Comparison of ENCODE assay signal across 1 cellular context in the genomic region with DNA sequence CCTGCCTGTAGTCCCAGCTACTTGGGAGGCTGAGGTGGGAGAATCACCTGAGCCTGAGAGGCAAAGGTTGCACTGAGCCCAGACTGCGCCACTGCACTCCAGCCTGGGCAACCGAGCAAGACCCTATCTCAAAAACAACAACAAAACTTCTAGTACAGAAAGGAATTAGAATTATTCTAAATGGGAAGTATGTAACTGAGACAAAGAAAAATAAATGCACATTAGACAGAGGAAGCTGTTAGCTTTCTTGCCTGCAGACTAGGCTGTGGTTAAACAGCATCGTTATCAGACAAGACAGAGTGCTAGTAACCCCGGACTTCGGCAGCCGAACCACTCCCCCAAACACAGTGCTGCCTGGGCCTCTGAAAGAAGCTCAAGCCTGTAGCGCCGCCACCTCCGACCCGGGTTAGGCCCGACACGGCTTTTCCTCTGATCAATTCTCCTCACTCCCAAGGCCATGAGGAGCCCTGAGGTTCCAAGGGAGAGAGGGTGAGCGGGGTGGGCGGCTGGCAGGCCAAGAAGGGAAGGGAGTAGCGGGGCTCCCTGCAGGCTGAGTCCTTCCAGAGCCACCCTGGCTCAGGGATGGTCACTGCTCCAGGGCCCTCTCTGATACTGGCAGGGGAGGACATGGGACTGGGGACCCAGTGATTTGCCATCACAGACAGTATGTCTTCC.
TF ChIP-seq lines count a peak whose summit lies in the region.

No MANE protein-coding gene starts in this region.

TF ChIP-seq in K562, 482 proteins besides CTCF, POLR2A, EP300 and RAD21 (continued from another document):
- TF ChIP-seq RCOR1 (IDR thresholded peaks at IDR 0.05; ENCODE audit: borderline replicate concordance in 1 of 2, low read depth in 2 of 2, low read length in 2 of 2) (peak; percentile 36 to 80; a peak in 3 of 4 replicates), NFRKB (IDR thresholded peaks at IDR 0.05; ENCODE audit: low read depth) (0 out of 2 replicates have a peak, but pooled peaks have one; percentile 54), NCOR1 (IDR thresholded peaks at IDR 0.05) (peak; percentile 75), MTF1 (CRISPR knock-in tag; IDR thresholded peaks at IDR 0.05; ENCODE audit: borderline replicate concordance) (no peak), ZNF76 (CRISPR knock-in tag; IDR thresholded peaks at IDR 0.05; ENCODE audit: borderline replicate concordance) (0 out of 2 replicates have a peak, but pooled peaks have one; percentile 24), TBL1XR1 (IDR thresholded peaks at IDR 0.05; ENCODE audit: low read length in 2 of 2) (peak in 1 of 2 experiments; percentile 73; a peak in 2 of 4 replicates), NCOA4 (IDR thresholded peaks at IDR 0.05; ENCODE audit: partially characterized antibody) (no peak), ZNF384 (IDR thresholded peaks at IDR 0.05; ENCODE audit: low read depth, low read length) (no peak), ZNF444 (CRISPR knock-in tag; IDR thresholded peaks at IDR 0.05) (0 out of 2 replicates have a peak, but pooled peaks have one; percentile 37), NEUROD1 (IDR thresholded peaks at IDR 0.05; ENCODE audit: borderline replicate concordance, low read depth, low read length, partially characterized antibody) (peak; percentile 23), TOE1 (IDR thresholded peaks at IDR 0.05; ENCODE audit: borderline replicate concordance) (0 out of 2 replicates have a peak, but pooled peaks have one; percentile 35), TOE1 (CRISPR knock-in tag; IDR thresholded peaks at IDR 0.05; ENCODE audit: borderline replicate concordance, low read depth) (no peak), ZNF785 (CRISPR knock-in tag; IDR thresholded peaks at IDR 0.05) (no peak), MEF2D (tag; conservative IDR thresholded peaks at IDR 0.05; ENCODE audit: low read depth) (no peak), L3MBTL2 (IDR thresholded peaks at IDR 0.05) (peak; percentile 80), NFYB (IDR thresholded peaks at IDR 0.05; ENCODE audit: extremely low read depth, insufficient read length) (no peak), PML (IDR thresholded peaks at IDR 0.05; ENCODE audit: low read length) (peak; percentile 66; the same call in 1 of the 2 replicates), E2F3 (CRISPR knock-in tag; IDR thresholded peaks at IDR 0.05) (0 out of 2 replicates have a peak, but pooled peaks have one; percentile 36), GATAD2A (IDR thresholded peaks at IDR 0.05) (peak; percentile 61; the same call in 1 of the 2 replicates), HNRNPH1 (optimal IDR thresholded peaks at IDR 0.05; ENCODE audit: low read depth, low read length) (no peak), HNRNPLL (IDR thresholded peaks at IDR 0.05; ENCODE audit: low read depth, low read length, poor library complexity, severe bottlenecking) (no peak), HEY1 (CRISPR knock-in tag; IDR thresholded peaks at IDR 0.05; ENCODE audit: borderline replicate concordance) (no peak), CBFA2T2 (conservative IDR thresholded peaks at IDR 0.05) (peak; percentile 72)
- TF ChIP-seq, protein P1, sequence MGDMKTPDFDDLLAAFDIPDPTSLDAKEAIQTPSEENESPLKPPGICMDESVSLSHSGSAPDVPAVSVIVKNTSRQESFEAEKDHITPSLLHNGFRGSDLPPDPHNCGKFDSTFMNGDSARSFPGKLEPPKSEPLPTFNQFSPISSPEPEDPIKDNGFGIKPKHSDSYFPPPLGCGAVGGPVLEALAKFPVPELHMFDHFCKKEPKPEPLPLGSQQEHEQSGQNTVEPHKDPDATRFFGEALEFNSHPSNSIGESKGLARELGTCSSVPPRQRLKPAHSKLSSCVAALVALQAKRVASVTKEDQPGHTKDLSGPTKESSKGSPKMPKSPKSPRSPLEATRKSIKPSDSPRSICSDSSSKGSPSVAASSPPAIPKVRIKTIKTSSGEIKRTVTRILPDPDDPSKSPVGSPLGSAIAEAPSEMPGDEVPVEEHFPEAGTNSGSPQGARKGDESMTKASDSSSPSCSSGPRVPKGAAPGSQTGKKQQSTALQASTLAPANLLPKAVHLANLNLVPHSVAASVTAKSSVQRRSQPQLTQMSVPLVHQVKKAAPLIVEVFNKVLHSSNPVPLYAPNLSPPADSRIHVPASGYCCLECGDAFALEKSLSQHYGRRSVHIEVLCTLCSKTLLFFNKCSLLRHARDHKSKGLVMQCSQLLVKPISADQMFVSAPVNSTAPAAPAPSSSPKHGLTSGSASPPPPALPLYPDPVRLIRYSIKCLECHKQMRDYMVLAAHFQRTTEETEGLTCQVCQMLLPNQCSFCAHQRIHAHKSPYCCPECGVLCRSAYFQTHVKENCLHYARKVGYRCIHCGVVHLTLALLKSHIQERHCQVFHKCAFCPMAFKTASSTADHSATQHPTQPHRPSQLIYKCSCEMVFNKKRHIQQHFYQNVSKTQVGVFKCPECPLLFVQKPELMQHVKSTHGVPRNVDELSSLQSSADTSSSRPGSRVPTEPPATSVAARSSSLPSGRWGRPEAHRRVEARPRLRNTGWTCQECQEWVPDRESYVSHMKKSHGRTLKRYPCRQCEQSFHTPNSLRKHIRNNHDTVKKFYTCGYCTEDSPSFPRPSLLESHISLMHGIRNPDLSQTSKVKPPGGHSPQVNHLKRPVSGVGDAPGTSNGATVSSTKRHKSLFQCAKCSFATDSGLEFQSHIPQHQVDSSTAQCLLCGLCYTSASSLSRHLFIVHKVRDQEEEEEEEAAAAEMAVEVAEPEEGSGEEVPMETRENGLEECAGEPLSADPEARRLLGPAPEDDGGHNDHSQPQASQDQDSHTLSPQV (IDR thresholded peaks at IDR 0.05): peak; percentile 75; the same call in 1 of the 2 replicates
- TF ChIP-seq, protein P2, sequence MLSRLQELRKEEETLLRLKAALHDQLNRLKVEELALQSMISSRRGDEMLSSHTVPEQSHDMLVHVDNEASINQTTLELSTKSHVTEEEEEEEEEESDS (CRISPR knock-in tag; IDR thresholded peaks at IDR 0.05): no peak
- TF ChIP-seq, protein P3, sequence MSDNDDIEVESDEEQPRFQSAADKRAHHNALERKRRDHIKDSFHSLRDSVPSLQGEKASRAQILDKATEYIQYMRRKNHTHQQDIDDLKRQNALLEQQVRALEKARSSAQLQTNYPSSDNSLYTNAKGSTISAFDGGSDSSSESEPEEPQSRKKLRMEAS (CRISPR knock-in tag; IDR thresholded peaks at IDR 0.05): peak; percentile 56
- TF ChIP-seq, protein P4, sequence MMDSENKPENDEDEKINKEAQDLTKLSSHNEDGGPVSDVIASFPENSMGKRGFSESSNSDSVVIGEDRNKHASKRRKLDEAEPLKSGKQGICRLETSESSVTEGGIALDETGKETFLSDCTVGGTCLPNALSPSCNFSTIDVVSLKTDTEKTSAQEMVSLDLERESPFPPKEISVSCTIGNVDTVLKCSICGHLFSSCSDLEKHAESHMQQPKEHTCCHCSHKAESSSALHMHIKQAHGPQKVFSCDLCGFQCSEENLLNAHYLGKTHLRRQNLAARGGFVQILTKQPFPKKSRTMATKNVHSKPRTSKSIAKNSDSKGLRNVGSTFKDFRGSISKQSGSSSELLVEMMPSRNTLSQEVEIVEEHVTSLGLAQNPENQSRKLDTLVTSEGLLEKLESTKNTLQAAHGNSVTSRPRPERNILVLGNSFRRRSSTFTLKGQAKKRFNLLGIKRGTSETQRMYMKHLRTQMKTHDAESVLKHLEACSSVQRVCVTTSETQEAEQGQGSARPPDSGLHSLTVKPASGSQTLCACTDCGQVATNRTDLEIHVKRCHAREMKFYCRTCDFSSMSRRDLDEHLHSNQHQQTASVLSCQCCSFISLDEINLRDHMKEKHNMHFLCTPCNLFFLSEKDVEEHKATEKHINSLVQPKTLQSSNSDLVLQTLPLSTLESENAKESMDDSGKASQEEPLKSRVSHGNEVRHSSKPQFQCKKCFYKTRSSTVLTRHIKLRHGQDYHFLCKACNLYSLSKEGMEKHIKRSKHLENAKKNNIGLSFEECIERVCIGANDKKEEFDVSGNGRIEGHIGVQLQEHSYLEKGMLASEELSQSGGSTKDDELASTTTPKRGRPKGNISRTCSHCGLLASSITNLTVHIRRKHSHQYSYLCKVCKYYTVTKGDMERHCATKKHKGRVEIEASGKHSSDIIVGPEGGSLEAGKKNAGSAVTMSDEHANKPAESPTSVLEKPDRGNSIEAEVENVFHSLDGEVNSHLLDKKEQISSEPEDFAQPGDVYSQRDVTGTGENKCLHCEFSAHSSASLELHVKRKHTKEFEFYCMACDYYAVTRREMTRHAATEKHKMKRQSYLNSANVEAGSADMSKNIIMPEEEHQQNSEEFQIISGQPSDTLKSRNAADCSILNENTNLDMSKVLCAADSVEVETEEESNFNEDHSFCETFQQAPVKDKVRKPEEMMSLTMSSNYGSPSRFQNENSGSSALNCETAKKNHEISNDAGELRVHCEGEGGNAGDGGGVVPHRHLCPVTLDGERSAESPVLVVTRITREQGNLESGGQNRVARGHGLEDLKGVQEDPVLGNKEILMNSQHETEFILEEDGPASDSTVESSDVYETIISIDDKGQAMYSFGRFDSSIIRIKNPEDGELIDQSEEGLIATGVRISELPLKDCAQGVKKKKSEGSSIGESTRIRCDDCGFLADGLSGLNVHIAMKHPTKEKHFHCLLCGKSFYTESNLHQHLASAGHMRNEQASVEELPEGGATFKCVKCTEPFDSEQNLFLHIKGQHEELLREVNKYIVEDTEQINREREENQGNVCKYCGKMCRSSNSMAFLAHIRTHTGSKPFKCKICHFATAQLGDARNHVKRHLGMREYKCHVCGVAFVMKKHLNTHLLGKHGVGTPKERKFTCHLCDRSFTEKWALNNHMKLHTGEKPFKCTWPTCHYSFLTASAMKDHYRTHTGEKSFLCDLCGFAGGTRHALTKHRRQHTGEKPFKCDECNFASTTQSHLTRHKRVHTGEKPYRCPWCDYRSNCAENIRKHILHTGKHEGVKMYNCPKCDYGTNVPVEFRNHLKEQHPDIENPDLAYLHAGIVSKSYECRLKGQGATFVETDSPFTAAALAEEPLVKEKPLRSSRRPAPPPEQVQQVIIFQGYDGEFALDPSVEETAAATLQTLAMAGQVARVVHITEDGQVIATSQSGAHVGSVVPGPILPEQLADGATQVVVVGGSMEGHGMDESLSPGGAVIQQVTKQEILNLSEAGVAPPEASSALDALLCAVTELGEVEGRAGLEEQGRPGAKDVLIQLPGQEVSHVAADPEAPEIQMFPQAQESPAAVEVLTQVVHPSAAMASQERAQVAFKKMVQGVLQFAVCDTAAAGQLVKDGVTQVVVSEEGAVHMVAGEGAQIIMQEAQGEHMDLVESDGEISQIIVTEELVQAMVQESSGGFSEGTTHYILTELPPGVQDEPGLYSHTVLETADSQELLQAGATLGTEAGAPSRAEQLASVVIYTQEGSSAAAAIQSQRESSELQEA (IDR thresholded peaks at IDR 0.05; ENCODE audit: low read depth): no peak
- TF ChIP-seq, protein P5, sequence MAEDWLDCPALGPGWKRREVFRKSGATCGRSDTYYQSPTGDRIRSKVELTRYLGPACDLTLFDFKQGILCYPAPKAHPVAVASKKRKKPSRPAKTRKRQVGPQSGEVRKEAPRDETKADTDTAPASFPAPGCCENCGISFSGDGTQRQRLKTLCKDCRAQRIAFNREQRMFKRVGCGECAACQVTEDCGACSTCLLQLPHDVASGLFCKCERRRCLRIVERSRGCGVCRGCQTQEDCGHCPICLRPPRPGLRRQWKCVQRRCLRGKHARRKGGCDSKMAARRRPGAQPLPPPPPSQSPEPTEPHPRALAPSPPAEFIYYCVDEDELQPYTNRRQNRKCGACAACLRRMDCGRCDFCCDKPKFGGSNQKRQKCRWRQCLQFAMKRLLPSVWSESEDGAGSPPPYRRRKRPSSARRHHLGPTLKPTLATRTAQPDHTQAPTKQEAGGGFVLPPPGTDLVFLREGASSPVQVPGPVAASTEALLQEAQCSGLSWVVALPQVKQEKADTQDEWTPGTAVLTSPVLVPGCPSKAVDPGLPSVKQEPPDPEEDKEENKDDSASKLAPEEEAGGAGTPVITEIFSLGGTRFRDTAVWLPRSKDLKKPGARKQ (CRISPR knock-in tag; IDR thresholded peaks at IDR 0.05): no peak
TF ChIP-seq in K562: peak in this region for 106.
